24 cellular contexts compared by ENCODE assay signal in the genomic region with DNA sequence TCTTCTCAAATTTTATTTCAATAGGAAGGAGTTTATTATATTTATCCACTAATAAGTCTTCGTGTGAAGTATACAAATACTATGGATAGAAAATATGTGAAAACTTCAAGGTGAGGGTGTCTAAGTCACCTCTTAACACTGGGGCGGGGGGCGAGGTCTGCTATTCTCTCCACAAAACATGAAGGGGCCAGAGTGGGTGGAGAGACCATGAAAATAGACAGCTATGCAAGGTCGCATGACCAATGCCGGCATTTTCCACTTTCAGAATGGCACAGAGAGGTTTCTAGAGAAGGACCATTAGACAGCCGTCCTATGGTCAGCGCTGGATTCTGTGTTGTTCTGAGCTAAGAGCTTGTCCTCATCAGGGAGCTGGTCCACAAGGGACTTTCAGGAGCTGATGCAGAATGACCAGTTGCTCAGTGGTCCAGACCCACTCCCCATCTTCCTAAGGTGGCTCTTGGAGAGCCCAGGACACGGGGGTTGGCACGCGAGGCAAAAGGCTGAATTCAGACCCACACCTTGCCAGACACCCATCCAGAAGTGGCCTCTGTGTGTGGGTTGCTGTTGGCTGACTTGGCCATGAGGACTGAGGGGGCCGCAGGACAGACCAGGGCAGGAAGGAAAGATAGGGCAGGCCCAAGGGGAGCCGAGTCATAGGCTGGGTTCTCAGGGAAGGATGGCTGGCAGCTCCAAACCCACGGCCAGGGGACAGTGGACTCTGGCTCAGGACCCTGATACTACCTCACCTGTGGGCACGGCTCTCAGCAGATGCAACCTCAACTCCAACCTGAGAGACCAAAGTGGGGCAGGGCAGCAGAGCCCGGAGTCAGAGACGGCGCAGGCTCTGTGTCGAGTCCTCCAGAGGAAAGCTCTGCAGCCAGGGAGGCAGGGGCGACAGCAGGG.
DNase-seq lines count a peak whose midpoint lies in the region; ATAC-seq and TF ChIP-seq lines count a peak whose summit lies in the region.
"Had no signal": no experiment of that assay in that cellular context is flagged by ENCODE, and none has a peak within 500 bp of the region (broad histone marks: within the 10 kb centered on the region; RNA-seq: fewer than 3 reads in every experiment).

No MANE protein-coding gene starts in this region.

- no peak overlapping the region for H3K14ac ChIP-seq in neuronal stem cell (ENCODE audit: low read length)

- ATAC-seq in Right ventricle myocardium inferior: no peak
- no peak for ATAC-seq in heart right ventricle
- no peak for ATAC-seq in gastroesophageal sphincter
- ATAC-seq: activated CD8-positive, alpha-beta T cell treated with anti-CD3 and anti-CD28 coated beads, Interleukin-2, amount 10 ng/mL, durations not matched to agents 7 days and 5 days; stimulated activated naive B cell treated with anti-CD40 and anti-IgM and Interleukin-4, amounts not matched to agents 10 μg/mL and 1 μg/mL and 100 μg/mL, for 72 hours; upper lobe of right lung had no signal

- no peaks in the 10 kb centered on the region for H3K27me3 ChIP-seq in heart right ventricle
- H3K27me3 ChIP-seq in gastroesophageal sphincter: no peaks in the 10 kb centered on the region
- no peaks in the 10 kb centered on the region for H3K27me3 ChIP-seq in neuronal stem cell (ENCODE audit: control insufficient read depth in 3 of 3, insufficient read depth in 3 of 3, low read depth in 1 of 3, low read length in 3 of 3)
- no peaks in the 10 kb centered on the region for H3K27me3 ChIP-seq in uterus
- H3K27me3 ChIP-seq in esophagus squamous epithelium: no peaks in the 10 kb centered on the region
- H3K27me3 ChIP-seq: SJSA1, upper lobe of right lung had no signal

- no peak overlapping the region for H2BK12ac ChIP-seq in neuronal stem cell (ENCODE audit: low read length)

- peaks cover 6 to 67% (median 39%) of the 10 kb centered on the region in 9 donors for H3K4me1 ChIP-seq in heart right ventricle
- peaks cover 0 to 72% (median 29%) of the 10 kb centered on the region in 3 donors for H3K4me1 ChIP-seq in gastroesophageal sphincter
- peaks cover 0 to 2% of the 10 kb centered on the region in 2 donors for H3K4me1 ChIP-seq in neuronal stem cell (ENCODE audit: control insufficient read depth in 2 of 2, insufficient read depth in 1 of 2, low read depth in 1 of 2, low read length in 2 of 2)
- peaks cover 5 to 8% of the 10 kb centered on the region in 2 donors for H3K4me1 ChIP-seq in uterus
- peaks cover 14 to 20% (median 20%) of the 10 kb centered on the region in 3 donors for H3K4me1 ChIP-seq in esophagus squamous epithelium
- H3K4me1 ChIP-seq: SJSA1 had no signal

- H3K9me3 ChIP-seq in heart right ventricle: no peaks in the 10 kb centered on the region
- no peaks in the 10 kb centered on the region for H3K9me3 ChIP-seq in gastroesophageal sphincter
- H3K9me3 ChIP-seq in neuronal stem cell (replicated peaks in 1 of 2; ENCODE audit: control insufficient read depth in 2 of 2, insufficient read depth in 1 of 2, low read depth in 1 of 2, low read length in 2 of 2): no peaks in the 10 kb centered on the region
- H3K9me3 ChIP-seq in uterus: no peaks in the 10 kb centered on the region
- no peaks in the 10 kb centered on the region for H3K9me3 ChIP-seq in esophagus squamous epithelium
- H3K9me3 ChIP-seq: SJSA1, upper lobe of right lung had no signal

- H3K4me3 ChIP-seq in heart right ventricle (no peak overlapping the region), gastroesophageal sphincter (no peak overlapping the region), neuronal stem cell (ENCODE audit: low read length in 2 of 2) (no peak overlapping the region), uterus (no peak overlapping the region), esophagus squamous epithelium (no peak overlapping the region)
- H3K4me3 ChIP-seq: SJSA1, upper lobe of right lung had no signal

- intact Hi-C loops in Right ventricle myocardium inferior (cut with DNase I): no loop called here
- intact Hi-C loops in heart right ventricle (cut with DNase I): no loop called here
- intact Hi-C loops in uterus (cut with DNase I; ENCODE audit: low total_unique reads): no loop called here
- intact Hi-C loops in esophagus squamous epithelium (cut with DNase I): no loop called here

- no peak overlapping the region for H3K9ac ChIP-seq in neuronal stem cell (ENCODE audit: low read depth, low read length, poor library complexity)

- H2BK5ac ChIP-seq in neuronal stem cell (ENCODE audit: low read length): peak overlapping the region; percentile 59

- H3K4ac ChIP-seq in neuronal stem cell (ENCODE audit: low read length): no peak overlapping the region

- 93 to 94% methylated on average over 19 of the region's 19 CpGs for WGBS in heart right ventricle, 2 donors
- 87 to 93% methylated on average over 6 to 7 of the region's 19 CpGs for WGBS in gastroesophageal sphincter (ENCODE audit: low coverage in 1 of 2), 2 donors
- WGBS in neuronal stem cell (ENCODE audit: extremely low coverage in 2 of 2, insufficient read length in 2 of 2, insufficient replicate concordance in 1 of 2), 2 donors: no CpG with 5 or more reads among the region's 19 CpGs
- 90% methylated on average over 7 of the region's 19 CpGs for WGBS in esophagus squamous epithelium, 2 donors

- TF ChIP-seq POLR2A in gastroesophageal sphincter (IDR thresholded peaks at IDR 0.05) (no peak), uterus (IDR thresholded peaks at IDR 0.05) (no peak), esophagus squamous epithelium (IDR thresholded peaks at IDR 0.05) (no peak)

- peak; percentile 35 for DNase-seq in Right ventricle myocardium inferior (ENCODE audit: missing footprints)
- DNase-seq in heart right ventricle: no peak
- DNase-seq in neuronal stem cell (ENCODE audit: low spot score): no peak
- no peak for DNase-seq in uterus
- DNase-seq in foreskin melanocyte: no peak
- no peak for DNase-seq in NAMALWA (ENCODE audit: low spot score)
- no peak for DNase-seq in esophagus squamous epithelium (lab: John Stamatoyannopoulos, UW)
- DNase-seq: 8988T; activated CD4-positive, alpha-beta T cell treated with anti-CD3 and anti-CD28 coated beads for 4 hours; activated CD8-positive, alpha-beta T cell treated with anti-CD3 and anti-CD28 coated beads, Interleukin-2, amount 10 ng/mL, durations not matched to agents 7 days and 5 days; activated naive CD8-positive, alpha-beta T cell treated with anti-CD3 and anti-CD28 coated beads for 36 hours; activated T-cell treated with anti-CD3 and anti-CD28 coated beads for 4 hours; GDM1; HCEC 1CT; hippocampal formation; KG1; MM.1S; NCI-H1417; NCI-H2029; stimulated activated naive B cell treated with anti-CD40 and anti-IgM and Interleukin-4, amounts not matched to agents 10 μg/mL and 1 μg/mL and 100 μg/mL, for 72 hours; T-helper 9 cell; upper lobe of right lung had no signal

- no peak overlapping the region for H3K4me2 ChIP-seq in neuronal stem cell (ENCODE audit: insufficient read depth, low read length, poor library complexity, severe bottlenecking)

- H4K8ac ChIP-seq in neuronal stem cell (ENCODE audit: low read depth, low read length): no peak overlapping the region

- H3K79me1 ChIP-seq in neuronal stem cell (ENCODE audit: low read depth, low read length): no peaks in the 10 kb centered on the region

- H2AFZ ChIP-seq in neuronal stem cell (ENCODE audit: low read length): no peak overlapping the region

- H2AK5ac ChIP-seq in neuronal stem cell (ENCODE audit: low read depth, low read length): no peak overlapping the region

- H2BK120ac ChIP-seq in neuronal stem cell (ENCODE audit: low read depth, low read length): no peak overlapping the region

- H3K27ac ChIP-seq in heart right ventricle (peak overlapping the region in 1 of 10 donors; percentile 7), gastroesophageal sphincter (peak overlapping the region in 3 of 4 donors; percentile 38 to 91 (median 90)), neuronal stem cell (replicated peaks; ENCODE audit: low read length) (no peak overlapping the region), uterus (peak overlapping the region; percentile 77 to 81), esophagus squamous epithelium (peak overlapping the region in 1 of 4 donors; percentile 73)
- H3K27ac ChIP-seq: SJSA1, upper lobe of right lung had no signal

- TF ChIP-seq CTCF in heart right ventricle (IDR thresholded peaks at IDR 0.05) (no peak), gastroesophageal sphincter (IDR thresholded peaks at IDR 0.05) (no peak), uterus (IDR thresholded peaks at IDR 0.05) (no peak), esophagus squamous epithelium (IDR thresholded peaks at IDR 0.05) (no peak)

- no peak overlapping the region for H3K18ac ChIP-seq in neuronal stem cell (ENCODE audit: low read length)

- no peak overlapping the region for H2BK15ac ChIP-seq in neuronal stem cell (ENCODE audit: low read length)

- H3K36me3 ChIP-seq in heart right ventricle (peaks cover 0 to 31% (median 0%) of the 10 kb centered on the region in 9 donors), gastroesophageal sphincter (peaks cover 0 to 22% of the 10 kb centered on the region in 2 donors), neuronal stem cell (replicated peaks in 1 of 2; ENCODE audit: control insufficient read depth in 2 of 2, insufficient read depth in 2 of 2, low read length in 2 of 2) (peaks cover 0 to 16% of the 10 kb centered on the region in 2 donors), uterus (no peaks in the 10 kb centered on the region), esophagus squamous epithelium (peaks cover 0 to 39% (median 0%) of the 10 kb centered on the region in 3 donors)

- H3K23ac ChIP-seq in neuronal stem cell (ENCODE audit: low read depth, low read length, poor library complexity): no peak overlapping the region

- H4K91ac ChIP-seq in neuronal stem cell (ENCODE audit: low read depth, low read length, poor library complexity): no peak overlapping the region

- TF ChIP-seq EP300 in gastroesophageal sphincter (IDR thresholded peaks at IDR 0.05): no peak
